8 cellular contexts compared by ENCODE assay signal in genomic region chr21:45615145-45615711, GRCh38.
DNase-seq lines count a peak whose midpoint lies in the region; ATAC-seq lines count a peak whose summit lies in the region.
"Had no signal": no experiment of that assay in that cellular context is flagged by ENCODE, and none has a peak within 500 bp of the region (broad histone marks: within the 10 kb centered on the region; RNA-seq: fewer than 3 reads in every experiment).

No MANE protein-coding gene starts in this region.

- ATAC-seq in HG02623 (IDR thresholded peaks at IDR 0.05; ENCODE audit: unreplicated experiment): peak; percentile 50
- no peak for ATAC-seq in HG02571 (IDR thresholded peaks at IDR 0.05; ENCODE audit: unreplicated experiment)
- ATAC-seq in GM18868 (IDR thresholded peaks at IDR 0.05; ENCODE audit: unreplicated experiment): no peak
- ATAC-seq: Panc1 had no signal

- DNase-seq in activated CD4-positive, CD25-positive, alpha-beta regulatory T cell treated with anti-CD3 and anti-CD28 coated beads, Interleukin-2, amount 50 U/mL, for 16 hours (ENCODE audit: low read depth, low spot score): peak; percentile 74
- peak; percentile 93 for DNase-seq in central memory CD4-positive, alpha-beta T cell
- peak; percentile 88 for DNase-seq in stimulated activated CD4-positive, alpha-beta T cell treated with anti-CD3 and anti-CD28 coated beads, Interleukin-2, amount 100 ng/mL, for 4 hours (ENCODE audit: low read depth)
- no peak for DNase-seq in HUDEP-2 (lab: John Stamatoyannopoulos, UW; ENCODE audit: unreplicated experiment in 76 of 76)

Comparison
In these comparisons a context has a peak if more than half of its experiments do, and no peak if none do; other contexts are left out.
1. DNase-seq: peak in activated CD4-positive, CD25-positive, alpha-beta regulatory T cell treated with anti-CD3 and anti-CD28 coated beads, Interleukin-2, amount 50 U/mL, for 16 hours (single experiment), central memory CD4-positive, alpha-beta T cell (single experiment) and stimulated activated CD4-positive, alpha-beta T cell treated with anti-CD3 and anti-CD28 coated beads, Interleukin-2, amount 100 ng/mL, for 4 hours (single experiment); none in HUDEP-2 (0 of 76).